8 cellular contexts compared by ENCODE assay signal in genomic region chr17:54745862-54746261, GRCh38.
"Had no signal": no experiment of that assay in that cellular context is flagged by ENCODE, and none has a peak within 500 bp of the region (broad histone marks: within the 10 kb centered on the region; RNA-seq: fewer than 3 reads in every experiment).

No MANE protein-coding gene starts in this region.

- H3K4me3 ChIP-seq: GM12878 had no signal

- FAIRE-seq: G401.6, GM12878, GM12891, GM12892, GM18507, GM19239 had no signal

- ATAC-seq: GM12878 had no signal

- DNase-seq: GDM1, GF-D8 had no signal
